ENCODE assay signal across 30 cellular contexts in the genomic region with DNA sequence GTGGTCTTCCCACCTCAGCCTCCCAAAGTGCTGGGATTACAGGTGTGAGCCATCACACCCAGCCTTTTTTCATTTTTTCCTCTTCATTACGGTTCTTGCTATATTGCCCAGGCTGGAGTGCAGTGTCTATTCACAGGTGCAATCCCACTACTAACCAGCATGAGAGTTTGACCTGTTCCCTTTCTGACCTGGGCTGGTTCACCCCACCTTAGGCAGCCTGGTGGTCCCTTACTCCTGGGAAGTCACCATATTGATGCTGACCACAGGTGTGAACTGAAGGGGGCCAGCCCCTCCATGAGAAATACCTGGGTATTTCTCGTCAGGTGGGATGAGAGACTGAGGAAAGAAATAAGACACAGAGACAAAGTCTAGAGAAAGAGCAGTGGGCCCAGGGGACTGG. TPM values are rescaled to one million over a fixed set of nuclear protein-coding genes. Genes with fewer than 3 reads are reported as not detected.
DNase-seq lines count a peak whose midpoint lies in the region; TF ChIP-seq lines count a peak whose summit lies in the region.
"Had no signal": no experiment of that assay in that cellular context is flagged by ENCODE, and none has a peak within 500 bp of the region (broad histone marks: within the 10 kb centered on the region; RNA-seq: fewer than 3 reads in every experiment).

No MANE protein-coding gene starts in this region.

- DNase-seq in Calu3: no peak
- peak; percentile 47 for DNase-seq in OCI-M1 (lab: John Stamatoyannopoulos, UW)
- DNase-seq in endodermal cell: no peak
- DNase-seq in suprapubic skin (ENCODE audit: low spot score in 2 of 2): no peak
- no peak for DNase-seq in NCI-H345 treated with DMSO at 0.1 percent for 48 hours (lab: John Stamatoyannopoulos, UW; ENCODE audit: unreplicated experiment)
- DNase-seq in HAP-1 (ENCODE audit: low spot score in 2 of 2): no peak
- no peak for DNase-seq in occipital lobe (lab: John Stamatoyannopoulos, UW)
- DNase-seq: activated CD4-positive, alpha-beta T cell treated with anti-CD3 and anti-CD28 coated beads, Interleukin-2, amount 10 ng/mL, durations not matched to agents 24 days and 14 days; activated gamma-delta T cell; activated naive CD8-positive, alpha-beta T cell treated with anti-CD3 and anti-CD28 coated beads for 36 hours; activated T-cell treated with anti-CD3 and anti-CD28 coated beads, Interleukin-2, amount 50 U/mL, for 4 hours; anterior cingulate cortex; DMS79 treated with DMSO at 0.1 percent for 48 hours; effector CD4-positive, alpha-beta T cell; GOT3; MM.1S; NCI-H1105 treated with DMSO at 0.1 percent for 48 hours; NCI-H187 treated with DMSO at 0.1 percent for 48 hours; NCI-H2171; NCI-H510A treated with DMSO at 0.1 percent for 48 hours; spleen; stimulated activated CD8-positive, alpha-beta memory T cell treated with anti-CD3 and anti-CD28 coated beads, Interleukin-4, amount 100 ng/mL, for 48 hours had no signal

- no peak for TF ChIP-seq POLR2A in suprapubic skin (IDR thresholded peaks at IDR 0.05)

- intact Hi-C loops in Calu3 (cut with micrococcal nuclease; ENCODE audit: unreplicated experiment): no loop called here

- H3K27ac ChIP-seq in endodermal cell (ENCODE audit: low read depth, low read length): no peak overlapping the region
- peak overlapping the region; percentile 47 for H3K27ac ChIP-seq in suprapubic skin
- H3K27ac ChIP-seq: KMS-11, parathyroid adenoma, right atrium auricular region, spleen had no signal

- H3K4me3 Mint-ChIP-seq in Calu3 (ENCODE audit: low read depth, unreplicated experiment) (no peak overlapping the region), endodermal cell (peak overlapping the region; percentile 5)
- H3K4me3 Mint-ChIP-seq: activated CD4-positive, alpha-beta T cell treated with anti-CD3 and anti-CD28 coated beads, Interleukin-2, amount 10 ng/mL, durations not matched to agents 24 days and 14 days; activated naive CD8-positive, alpha-beta T cell treated with anti-CD3 and anti-CD28 coated beads for 36 hours; activated T-cell treated with anti-CD3 and anti-CD28 coated beads, Interleukin-2, amount 50 U/mL, for 4 hours; stimulated activated naive CD8-positive, alpha-beta T cell treated with anti-CD3 and anti-CD28 coated beads, Interleukin-15, Interleukin-2, amounts not matched to agents 100 ng/mL and 50 ng/mL, for 24 hours; T-helper 1 cell treated with Interleukin-12 subunit alpha and Interleukin-12 subunit beta and Interleukin-4 antibody, amounts not matched to agents 30 μg/mL and 1 μg/mL, for 36 hours had no signal

- H3K36me3 Mint-ChIP-seq in Calu3 (ENCODE audit: insufficient read depth, unreplicated experiment): peaks cover 22% of the 10 kb centered on the region
- no peaks in the 10 kb centered on the region for H3K36me3 Mint-ChIP-seq in endodermal cell (ENCODE audit: low read depth)
- H3K36me3 Mint-ChIP-seq: activated naive CD8-positive, alpha-beta T cell treated with anti-CD3 and anti-CD28 coated beads for 36 hours had no signal

- H3K4me3 ChIP-seq in endodermal cell (ENCODE audit: low read length) (no peak overlapping the region), suprapubic skin (no peak overlapping the region), HAP-1 (no peak overlapping the region)
- H3K4me3 ChIP-seq: right atrium auricular region, spleen had no signal

- no peaks in the 10 kb centered on the region for H3K27me3 Mint-ChIP-seq in Calu3 (ENCODE audit: unreplicated experiment)
- no peaks in the 10 kb centered on the region for H3K27me3 Mint-ChIP-seq in endodermal cell (ENCODE audit: insufficient read depth)
- H3K27me3 Mint-ChIP-seq: activated naive CD8-positive, alpha-beta T cell treated with anti-CD3 and anti-CD28 coated beads for 36 hours; stimulated activated naive CD8-positive, alpha-beta T cell treated with anti-CD3 and anti-CD28 coated beads, Interleukin-15, Interleukin-2, amounts not matched to agents 100 ng/mL and 50 ng/mL, for 24 hours had no signal

- in situ Hi-C loops in HAP-1 (cut with MboI; ENCODE audit: low sequenced_read_pairs): no loop called here

- no TSS peak for BruUV-seq in Calu3 (replicated peaks; lab: Mats Ljungman, UMichigan)

- 93 to 100% methylated on average over 1 to 2 of the region's 2 CpGs for WGBS in endodermal cell (ENCODE audit: insufficient coverage in 1 of 2, insufficient read length in 1 of 2), 2 experiments
- 97% methylated on average over 2 of the region's 2 CpGs for WGBS in suprapubic skin

- CTCF ChIA-PET in Calu3 (lab: Charles Lee): no interaction called here

- no peaks in the 10 kb centered on the region for H3K9me3 ChIP-seq in endodermal cell (ENCODE audit: control insufficient read depth, low read length)
- H3K9me3 ChIP-seq in suprapubic skin: no peaks in the 10 kb centered on the region
- no peaks in the 10 kb centered on the region for H3K9me3 ChIP-seq in HAP-1
- H3K9me3 ChIP-seq: right atrium auricular region, spleen had no signal

- peak overlapping the region; percentile 47 for H3K9ac ChIP-seq in endodermal cell (ENCODE audit: extremely low read depth, low read length, poor library complexity, severe bottlenecking)
- H3K9ac ChIP-seq: KMS-11, parathyroid adenoma had no signal

- TF ChIP-seq CTCF in Calu3 (IDR thresholded peaks at IDR 0.05; ENCODE audit: unreplicated experiment): no peak
- TF ChIP-seq CTCF in endodermal cell (conservative IDR thresholded peaks at IDR 0.05): peak; percentile 53
- TF ChIP-seq CTCF in suprapubic skin (IDR thresholded peaks at IDR 0.05): no peak

- no peak for TF ChIP-seq EP300 in suprapubic skin (IDR thresholded peaks at IDR 0.05)

- H3K27me3 ChIP-seq in endodermal cell (ENCODE audit: control insufficient read depth, insufficient read depth, low read length, poor library complexity, severe bottlenecking) (no peaks in the 10 kb centered on the region), suprapubic skin (no peaks in the 10 kb centered on the region), HAP-1 (ENCODE audit: low read depth) (no peaks in the 10 kb centered on the region)
- H3K27me3 ChIP-seq: right atrium auricular region, spleen had no signal

- no peaks in the 10 kb centered on the region for H3K36me3 ChIP-seq in endodermal cell (ENCODE audit: control insufficient read depth, insufficient read depth, low read length)
- no peaks in the 10 kb centered on the region for H3K36me3 ChIP-seq in suprapubic skin
- no peaks in the 10 kb centered on the region for H3K36me3 ChIP-seq in HAP-1 (replicated peaks)
- H3K36me3 ChIP-seq: right atrium auricular region, spleen had no signal

- H3K27ac Mint-ChIP-seq in Calu3 (ENCODE audit: unreplicated experiment): peak overlapping the region; percentile 88
- H3K27ac Mint-ChIP-seq in endodermal cell: peak overlapping the region; percentile 93
- H3K27ac Mint-ChIP-seq: activated CD4-positive, alpha-beta T cell treated with anti-CD3 and anti-CD28 coated beads, Interleukin-2, amount 10 ng/mL, durations not matched to agents 24 days and 14 days; activated naive CD8-positive, alpha-beta T cell treated with anti-CD3 and anti-CD28 coated beads for 36 hours; stimulated activated naive CD8-positive, alpha-beta T cell treated with anti-CD3 and anti-CD28 coated beads, Interleukin-15, Interleukin-2, amounts not matched to agents 100 ng/mL and 50 ng/mL, for 24 hours; T-helper 1 cell treated with Interleukin-12 subunit alpha and Interleukin-12 subunit beta and Interleukin-4 antibody, amounts not matched to agents 30 μg/mL and 1 μg/mL, for 36 hours had no signal

- H3K4me1 Mint-ChIP-seq in Calu3 (ENCODE audit: low read depth, unreplicated experiment): peaks cover 65% of the 10 kb centered on the region
- peaks cover 46% of the 10 kb centered on the region for H3K4me1 Mint-ChIP-seq in endodermal cell
- H3K4me1 Mint-ChIP-seq: activated naive CD8-positive, alpha-beta T cell treated with anti-CD3 and anti-CD28 coated beads for 36 hours had no signal

- H3K9me3 Mint-ChIP-seq in Calu3 (ENCODE audit: low read depth, unreplicated experiment): no peaks in the 10 kb centered on the region
- no peaks in the 10 kb centered on the region for H3K9me3 Mint-ChIP-seq in endodermal cell
- H3K9me3 Mint-ChIP-seq: activated CD4-positive, alpha-beta T cell treated with anti-CD3 and anti-CD28 coated beads, Interleukin-2, amount 10 ng/mL, durations not matched to agents 24 days and 14 days; activated naive CD8-positive, alpha-beta T cell treated with anti-CD3 and anti-CD28 coated beads for 36 hours; activated T-cell treated with anti-CD3 and anti-CD28 coated beads, Interleukin-2, amount 50 U/mL, for 4 hours; stimulated activated naive CD8-positive, alpha-beta T cell treated with anti-CD3 and anti-CD28 coated beads, Interleukin-15, Interleukin-2, amounts not matched to agents 100 ng/mL and 50 ng/mL, for 24 hours; T-helper 1 cell treated with Interleukin-12 subunit alpha and Interleukin-12 subunit beta and Interleukin-4 antibody, amounts not matched to agents 30 μg/mL and 1 μg/mL, for 36 hours had no signal

- H3K4me1 ChIP-seq in endodermal cell (ENCODE audit: control insufficient read depth, insufficient read depth, low read length) (peaks cover 18% of the 10 kb centered on the region), suprapubic skin (peaks cover 30% of the 10 kb centered on the region), HAP-1 (no peaks in the 10 kb centered on the region)

RNA-seq across cellular contexts. Expression of a gene that starts 2.4 kb away (rescaled TPM):
- not detected in 2 replicates for total RNA-seq in Calu3 (2022)
- total RNA-seq in endodermal cell: under 1 TPM in 1 of 2 donors, not detected in 1; 0.07 TPM
- not detected for polyA plus RNA-seq in endodermal cell (2013, experiment 1 of 2)
- not detected for polyA plus RNA-seq in endodermal cell (2013, experiment 2 of 2)
- total RNA-seq in suprapubic skin: 1 to 10 TPM in 3 of 4 donors, under 1 TPM in 1; 0.17 to 2.9 (median 1.3) TPM
- total RNA-seq in occipital lobe: not detected
- total RNA-seq: activated CD4-positive, alpha-beta T cell treated with anti-CD3 and anti-CD28 coated beads, Interleukin-2, amount 10 ng/mL, durations not matched to agents 24 days and 14 days; activated naive CD8-positive, alpha-beta T cell treated with anti-CD3 and anti-CD28 coated beads for 36 hours; activated T-cell treated with anti-CD3 and anti-CD28 coated beads, Interleukin-2, amount 50 U/mL, for 4 hours; bronchial epithelial cell; lung microvascular endothelial cell; spleen had no signal
- polyA plus RNA-seq: neural cell, spleen had no signal

RNA-seq across cellular contexts. Expression of a gene that starts 18.4 kb away (rescaled TPM):
- total RNA-seq in Calu3 (2022) (17.3 and 34.6 TPM in 2 replicates), endodermal cell (10 to 100 TPM; 22.3 to 23.9 TPM), suprapubic skin (10 to 100 TPM; 29.9 to 62.2 (median 46.0) TPM), occipital lobe (13.6 TPM)
- polyA plus RNA-seq in endodermal cell (2013, experiment 1 of 2): 10.8 TPM
- polyA plus RNA-seq in endodermal cell (2013, experiment 2 of 2): 11.3 TPM

RNA-seq across cellular contexts. Expression of a gene that starts 58.3 kb away (rescaled TPM):
- total RNA-seq in Calu3 (2022) (5.0 and 5.2 TPM in 2 replicates), endodermal cell (1 to 10 TPM; 3.4 to 3.8 TPM), suprapubic skin (1 to 10 TPM; 3.5 to 6.0 (median 4.5) TPM), occipital lobe (5.1 TPM)
- 5.8 TPM for polyA plus RNA-seq in endodermal cell (2013, experiment 1 of 2)
- polyA plus RNA-seq in endodermal cell (2013, experiment 2 of 2): 3.7 TPM

RNA-seq across cellular contexts. Expression of a gene that starts 58.3 kb away (rescaled TPM):
- total RNA-seq in Calu3 (2022) (55.9 and 58.2 TPM in 2 replicates), endodermal cell (10 to 100 TPM; 41.0 to 43.5 TPM), suprapubic skin (10 to 100 TPM; 28.8 to 59.3 (median 31.4) TPM), occipital lobe (19.8 TPM)
- 28.0 TPM for polyA plus RNA-seq in endodermal cell (2013, experiment 1 of 2)
- 28.3 TPM for polyA plus RNA-seq in endodermal cell (2013, experiment 2 of 2)
